ENCODE assay signal across 12 cellular contexts in genomic region chr4:120007171-120007894, GRCh38. TPM values are rescaled to one million over a fixed set of nuclear protein-coding genes. Genes with fewer than 3 reads are reported as not detected.
DNase-seq lines count a peak whose midpoint lies in the region; TF ChIP-seq lines count a peak whose summit lies in the region.
"Had no signal": no experiment of that assay in that cellular context is flagged by ENCODE, and none has a peak within 500 bp of the region (broad histone marks: within the 10 kb centered on the region; RNA-seq: fewer than 3 reads in every experiment).

No MANE protein-coding gene starts in this region.

- CTCF ChIA-PET in A673 (lab: Charles Lee): no interaction called here

- H3K4me3 ChIP-seq in A673 (ENCODE audit: low read depth, low read length, poor library complexity, severe bottlenecking): no peak overlapping the region
- H3K4me3 ChIP-seq in foreskin fibroblast (ENCODE audit: low read depth in 1 of 2, low read length in 2 of 2): no peak overlapping the region
- H3K4me3 ChIP-seq: BLaER1 had no signal

- DNase-seq in A673 (ENCODE audit: low spot score): peak; percentile 72
- peak; percentile 68 for DNase-seq in H4 (ENCODE audit: low spot score)
- DNase-seq in SK-MEL-5 (ENCODE audit: low read depth, low spot score): peak; percentile 28
- DNase-seq in foreskin fibroblast: peak; percentile 62 to 82
- DNase-seq in NCI-H82 treated with DMSO at 0.1 percent for 48 hours (lab: John Stamatoyannopoulos, UW; ENCODE audit: unreplicated experiment): no peak
- DNase-seq in NCI-H1694 (lab: John Stamatoyannopoulos, UW): no peak
- no peak for DNase-seq in DMS 273 treated with DMSO at 0.1 percent for 48 hours (lab: John Stamatoyannopoulos, UW)
- no peak for DNase-seq in NAMALWA (ENCODE audit: low spot score)
- DNase-seq: NCI-H2029; stimulated activated CD4-positive, alpha-beta T cell treated with anti-CD3 and anti-CD28 coated beads, Interleukin-4, amount 100 ng/mL, for 1 hour had no signal

- peak overlapping the region; percentile 32 for H3K27ac ChIP-seq in A673 (ENCODE audit: low read depth, low read length, poor library complexity, severe bottlenecking)
- H3K27ac ChIP-seq: BLaER1, HL-60 had no signal

- in situ Hi-C loops in SK-MEL-5 (cut with HindIII; ENCODE audit: low pct_unique_long_range_greater_than_20kb, low sequenced_read_pairs): no loop called here

- TF ChIP-seq CTCF in A673 (conservative IDR thresholded peaks at IDR 0.05; ENCODE audit: low read depth, low read length): no peak
- no peak for TF ChIP-seq CTCF in foreskin fibroblast (IDR thresholded peaks at IDR 0.05; ENCODE audit: low read depth, low read length)

- H3K9me3 ChIP-seq in A673 (ENCODE audit: low read depth, low read length, poor library complexity, severe bottlenecking): no peaks in the 10 kb centered on the region
- H3K9me3 ChIP-seq: BLaER1 had no signal

- H3K36me3 ChIP-seq in A673 (ENCODE audit: insufficient read depth, low read length, poor library complexity, severe bottlenecking): no peaks in the 10 kb centered on the region
- H3K36me3 ChIP-seq: BLaER1 had no signal

- intact Hi-C loops in A673 (cut with micrococcal nuclease; ENCODE audit: unreplicated experiment): no loop called here

- POLR2A ChIA-PET in A673 (lab: Charles Lee; ENCODE audit: low non-redundant PET): no interaction called here

- BruUV-seq in A673 (replicated peaks; lab: Mats Ljungman, UMichigan): no TSS peak

- H3K27me3 ChIP-seq in A673 (replicated peaks; ENCODE audit: insufficient read depth, low read depth, low read length, poor library complexity): no peaks in the 10 kb centered on the region
- H3K27me3 ChIP-seq: BLaER1 had no signal

- peaks cover 7% of the 10 kb centered on the region for H3K4me1 ChIP-seq in A673 (ENCODE audit: insufficient read depth, low read length, poor library complexity, severe bottlenecking)
- H3K4me1 ChIP-seq: BLaER1 had no signal

RNA-seq across cellular contexts. Expression of gene MAD2L1, which starts 59.3 kb away (rescaled TPM):
- 110 and 117 TPM in 2 replicates for total RNA-seq in A673 (2021)
- total RNA-seq in H4 (2014; rRNA removed; shearing (Covaris generic)): 70.7 and 115 TPM in 2 replicates
- total RNA-seq in SK-MEL-5 (2014; rRNA removed; shearing (Covaris generic)): 45.9 and 48.5 TPM in 2 replicates
- 18.9 and 25.5 TPM in 2 replicates for polyA plus RNA-seq in SK-MEL-5 (2015; cell fraction: cytosol; rRNA removed)
- polyA plus RNA-seq in SK-MEL-5 (2015; cell fraction: nucleus; rRNA removed): 22.9 and 27.0 TPM in 2 replicates

Comparison
In these comparisons a context has a peak if more than half of its experiments do, and no peak if none do; other contexts are left out.
1. DNase-seq: peak in A673 (single experiment), H4 (single experiment), SK-MEL-5 (single experiment) and foreskin fibroblast (2 of 2); none in NCI-H82 treated with DMSO at 0.1 percent for 48 hours (single experiment), NCI-H1694 (single experiment), DMS 273 treated with DMSO at 0.1 percent for 48 hours (single experiment) and NAMALWA (single experiment).